In the genomic region with DNA sequence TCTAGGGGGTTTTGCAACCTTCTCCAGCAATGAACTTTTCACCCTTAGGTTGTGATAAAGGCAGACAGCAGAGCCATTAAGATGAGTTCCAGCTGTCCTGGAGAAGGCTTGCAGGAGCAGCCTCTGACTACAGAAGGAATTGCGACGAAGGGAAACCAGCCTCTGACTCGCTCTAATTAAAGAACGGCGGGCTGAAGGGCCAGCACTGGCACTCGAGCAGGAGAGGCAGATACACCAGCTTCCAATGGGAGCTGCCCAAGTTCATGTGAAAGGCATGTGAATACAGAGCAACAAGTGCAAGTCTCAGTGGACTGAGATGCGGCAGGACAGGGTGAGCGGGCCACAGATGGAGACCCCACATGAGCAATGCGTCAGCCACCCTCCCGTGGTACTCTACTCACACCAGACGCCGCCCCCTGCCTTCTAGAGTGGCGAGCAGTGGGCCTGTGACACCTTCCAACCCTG, we compare ENCODE assay signal across 1 cellular context.
TF ChIP-seq lines count a peak whose summit lies in the region.

No MANE protein-coding gene starts in this region.

TF ChIP-seq in GM12878, 131 proteins besides CTCF, POLR2A, EP300 and RAD21:
- TF ChIP-seq, protein P1, sequence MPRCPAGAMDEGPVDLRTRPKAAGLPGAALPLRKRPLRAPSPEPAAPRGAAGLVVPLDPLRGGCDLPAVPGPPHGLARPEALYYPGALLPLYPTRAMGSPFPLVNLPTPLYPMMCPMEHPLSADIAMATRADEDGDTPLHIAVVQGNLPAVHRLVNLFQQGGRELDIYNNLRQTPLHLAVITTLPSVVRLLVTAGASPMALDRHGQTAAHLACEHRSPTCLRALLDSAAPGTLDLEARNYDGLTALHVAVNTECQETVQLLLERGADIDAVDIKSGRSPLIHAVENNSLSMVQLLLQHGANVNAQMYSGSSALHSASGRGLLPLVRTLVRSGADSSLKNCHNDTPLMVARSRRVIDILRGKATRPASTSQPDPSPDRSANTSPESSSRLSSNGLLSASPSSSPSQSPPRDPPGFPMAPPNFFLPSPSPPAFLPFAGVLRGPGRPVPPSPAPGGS (IDR thresholded peaks at IDR 0.05; ENCODE audit: borderline replicate concordance, insufficient read depth, low read depth, low read length, poor library complexity, severe bottlenecking): no peak
- no peak for TF ChIP-seq SREBF1 (IDR thresholded peaks at IDR 0.05; ENCODE audit: low read length)
- no peak for TF ChIP-seq STAT3 (IDR thresholded peaks at IDR 0.05; ENCODE audit: low read depth, low read length)
- TF ChIP-seq MLLT1 (IDR thresholded peaks at IDR 0.05): no peak
- no peak for TF ChIP-seq CREB1 (IDR thresholded peaks at IDR 0.05; ENCODE audit: low read depth)
- no peak for TF ChIP-seq ETV6 (conservative IDR thresholded peaks at IDR 0.05 in 1 of 2, IDR thresholded peaks at IDR 0.05 in 1 of 2; ENCODE audit: borderline replicate concordance in 1 of 2, low read depth in 1 of 2)
- no peak for TF ChIP-seq CHD1 (IDR thresholded peaks at IDR 0.05; ENCODE audit: low read depth, low read length)
- no peak for TF ChIP-seq BACH1 (IDR thresholded peaks at IDR 0.05; ENCODE audit: borderline replicate concordance)
- TF ChIP-seq, protein P2, sequence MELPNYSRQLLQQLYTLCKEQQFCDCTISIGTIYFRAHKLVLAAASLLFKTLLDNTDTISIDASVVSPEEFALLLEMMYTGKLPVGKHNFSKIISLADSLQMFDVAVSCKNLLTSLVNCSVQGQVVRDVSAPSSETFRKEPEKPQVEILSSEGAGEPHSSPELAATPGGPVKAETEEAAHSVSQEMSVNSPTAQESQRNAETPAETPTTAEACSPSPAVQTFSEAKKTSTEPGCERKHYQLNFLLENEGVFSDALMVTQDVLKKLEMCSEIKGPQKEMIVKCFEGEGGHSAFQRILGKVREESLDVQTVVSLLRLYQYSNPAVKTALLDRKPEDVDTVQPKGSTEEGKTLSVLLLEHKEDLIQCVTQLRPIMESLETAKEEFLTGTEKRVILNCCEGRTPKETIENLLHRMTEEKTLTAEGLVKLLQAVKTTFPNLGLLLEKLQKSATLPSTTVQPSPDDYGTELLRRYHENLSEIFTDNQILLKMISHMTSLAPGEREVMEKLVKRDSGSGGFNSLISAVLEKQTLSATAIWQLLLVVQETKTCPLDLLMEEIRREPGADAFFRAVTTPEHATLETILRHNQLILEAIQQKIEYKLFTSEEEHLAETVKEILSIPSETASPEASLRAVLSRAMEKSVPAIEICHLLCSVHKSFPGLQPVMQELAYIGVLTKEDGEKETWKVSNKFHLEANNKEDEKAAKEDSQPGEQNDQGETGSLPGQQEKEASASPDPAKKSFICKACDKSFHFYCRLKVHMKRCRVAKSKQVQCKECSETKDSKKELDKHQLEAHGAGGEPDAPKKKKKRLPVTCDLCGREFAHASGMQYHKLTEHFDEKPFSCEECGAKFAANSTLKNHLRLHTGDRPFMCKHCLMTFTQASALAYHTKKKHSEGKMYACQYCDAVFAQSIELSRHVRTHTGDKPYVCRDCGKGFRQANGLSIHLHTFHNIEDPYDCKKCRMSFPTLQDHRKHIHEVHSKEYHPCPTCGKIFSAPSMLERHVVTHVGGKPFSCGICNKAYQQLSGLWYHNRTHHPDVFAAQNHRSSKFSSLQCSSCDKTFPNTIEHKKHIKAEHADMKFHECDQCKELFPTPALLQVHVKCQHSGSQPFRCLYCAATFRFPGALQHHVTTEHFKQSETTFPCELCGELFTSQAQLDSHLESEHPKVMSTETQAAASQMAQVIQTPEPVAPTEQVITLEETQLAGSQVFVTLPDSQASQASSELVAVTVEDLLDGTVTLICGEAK (IDR thresholded peaks at IDR 0.05; ENCODE audit: borderline replicate concordance): no peak
- TF ChIP-seq RUNX3 (IDR thresholded peaks at IDR 0.05; ENCODE audit: low read length): no peak
- TF ChIP-seq JUND (IDR thresholded peaks at IDR 0.05; ENCODE audit: low read depth, low read length): no peak
- TF ChIP-seq MTA2 (IDR thresholded peaks at IDR 0.05; ENCODE audit: low read depth): no peak
- TF ChIP-seq NR2F1 (conservative IDR thresholded peaks at IDR 0.05): no peak
TF ChIP-seq in GM12878: peak in this region for 0.
